ENCODE assay signal across 1 cellular context in genomic region chr19:45770192-45771101, GRCh38.
TF ChIP-seq lines count a peak whose summit lies in the region.

No MANE protein-coding gene starts in this region.

TF ChIP-seq in K562, 482 proteins besides CTCF, POLR2A, EP300 and RAD21 (continued from another document and continues in another):
- TF ChIP-seq MGA (IDR thresholded peaks at IDR 0.05) = peak; percentile 95
- no peak for TF ChIP-seq NELFE (IDR thresholded peaks at IDR 0.05; ENCODE audit: insufficient read depth, insufficient read length)
- TF ChIP-seq KAT8 (IDR thresholded peaks at IDR 0.05; ENCODE audit: low read depth) = no peak
- no peak for TF ChIP-seq NR0B1 (IDR thresholded peaks at IDR 0.05; ENCODE audit: partially characterized antibody)
- TF ChIP-seq ZNF311 (CRISPR knock-in tag; IDR thresholded peaks at IDR 0.05) = no peak
- TF ChIP-seq, protein P1, sequence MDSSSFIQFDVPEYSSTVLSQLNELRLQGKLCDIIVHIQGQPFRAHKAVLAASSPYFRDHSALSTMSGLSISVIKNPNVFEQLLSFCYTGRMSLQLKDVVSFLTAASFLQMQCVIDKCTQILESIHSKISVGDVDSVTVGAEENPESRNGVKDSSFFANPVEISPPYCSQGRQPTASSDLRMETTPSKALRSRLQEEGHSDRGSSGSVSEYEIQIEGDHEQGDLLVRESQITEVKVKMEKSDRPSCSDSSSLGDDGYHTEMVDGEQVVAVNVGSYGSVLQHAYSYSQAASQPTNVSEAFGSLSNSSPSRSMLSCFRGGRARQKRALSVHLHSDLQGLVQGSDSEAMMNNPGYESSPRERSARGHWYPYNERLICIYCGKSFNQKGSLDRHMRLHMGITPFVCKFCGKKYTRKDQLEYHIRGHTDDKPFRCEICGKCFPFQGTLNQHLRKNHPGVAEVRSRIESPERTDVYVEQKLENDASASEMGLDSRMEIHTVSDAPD (CRISPR knock-in tag; IDR thresholded peaks at IDR 0.05) = no peak; the same call in 1 of the 2 replicates
- no peak for TF ChIP-seq ZBTB5 (IDR thresholded peaks at IDR 0.05)
- TF ChIP-seq CREBBP (IDR thresholded peaks at IDR 0.05; ENCODE audit: low read depth, low read length) = no peak
- TF ChIP-seq SREBF1 (IDR thresholded peaks at IDR 0.05; ENCODE audit: borderline replicate concordance, low read depth, low read length) = no peak
- no peak for TF ChIP-seq TSC22D4 (tag; IDR thresholded peaks at IDR 0.05)
- peak; percentile 89; the same call in 1 of the 2 replicates for TF ChIP-seq KAT7 (CRISPR knock-in tag; IDR thresholded peaks at IDR 0.05; ENCODE audit: borderline replicate concordance)
- no peak for TF ChIP-seq POLR2H (tag; IDR thresholded peaks at IDR 0.05; ENCODE audit: low read depth)
- TF ChIP-seq, protein P2, sequence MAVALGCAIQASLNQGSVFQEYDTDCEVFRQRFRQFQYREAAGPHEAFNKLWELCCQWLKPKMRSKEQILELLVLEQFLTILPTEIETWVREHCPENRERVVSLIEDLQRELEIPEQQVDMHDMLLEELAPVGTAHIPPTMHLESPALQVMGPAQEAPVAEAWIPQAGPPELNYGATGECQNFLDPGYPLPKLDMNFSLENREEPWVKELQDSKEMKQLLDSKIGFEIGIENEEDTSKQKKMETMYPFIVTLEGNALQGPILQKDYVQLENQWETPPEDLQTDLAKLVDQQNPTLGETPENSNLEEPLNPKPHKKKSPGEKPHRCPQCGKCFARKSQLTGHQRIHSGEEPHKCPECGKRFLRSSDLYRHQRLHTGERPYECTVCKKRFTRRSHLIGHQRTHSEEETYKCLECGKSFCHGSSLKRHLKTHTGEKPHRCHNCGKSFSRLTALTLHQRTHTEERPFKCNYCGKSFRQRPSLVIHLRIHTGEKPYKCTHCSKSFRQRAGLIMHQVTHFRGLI (CRISPR knock-in tag; IDR thresholded peaks at IDR 0.05) = no peak
- TF ChIP-seq FUS (optimal IDR thresholded peaks at IDR 0.05; ENCODE audit: low read depth, low read length) = no peak
- no peak for TF ChIP-seq ZSCAN29 (IDR thresholded peaks at IDR 0.05)
- peak; percentile 62; the same call in 1 of the 2 replicates for TF ChIP-seq GATAD2A (IDR thresholded peaks at IDR 0.05)
- TF ChIP-seq, protein P3, sequence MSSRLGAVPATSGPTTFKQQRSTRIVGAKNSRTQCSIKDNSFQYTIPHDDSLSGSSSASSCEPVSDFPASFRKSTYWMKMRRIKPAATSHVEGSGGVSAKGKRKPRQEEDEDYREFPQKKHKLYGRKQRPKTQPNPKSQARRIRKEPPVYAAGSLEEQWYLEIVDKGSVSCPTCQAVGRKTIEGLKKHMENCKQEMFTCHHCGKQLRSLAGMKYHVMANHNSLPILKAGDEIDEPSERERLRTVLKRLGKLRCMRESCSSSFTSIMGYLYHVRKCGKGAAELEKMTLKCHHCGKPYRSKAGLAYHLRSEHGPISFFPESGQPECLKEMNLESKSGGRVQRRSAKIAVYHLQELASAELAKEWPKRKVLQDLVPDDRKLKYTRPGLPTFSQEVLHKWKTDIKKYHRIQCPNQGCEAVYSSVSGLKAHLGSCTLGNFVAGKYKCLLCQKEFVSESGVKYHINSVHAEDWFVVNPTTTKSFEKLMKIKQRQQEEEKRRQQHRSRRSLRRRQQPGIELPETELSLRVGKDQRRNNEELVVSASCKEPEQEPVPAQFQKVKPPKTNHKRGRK (tag; IDR thresholded peaks at IDR 0.05) = no peak
- no peak for TF ChIP-seq ZNF316 (IDR thresholded peaks at IDR 0.05)
- no peak for TF ChIP-seq ZNF184 (CRISPR knock-in tag; IDR thresholded peaks at IDR 0.05)
- no peak for TF ChIP-seq SRSF9 (IDR thresholded peaks at IDR 0.05; ENCODE audit: borderline replicate concordance, low read depth, low read length)
- TF ChIP-seq CHD1 (IDR thresholded peaks at IDR 0.05; ENCODE audit: low read length) = peak; percentile 76
- TF ChIP-seq XRCC3 (IDR thresholded peaks at IDR 0.05) = no peak
- no peak for TF ChIP-seq ZNF3 (CRISPR knock-in tag; IDR thresholded peaks at IDR 0.05)
- TF ChIP-seq, protein P4, sequence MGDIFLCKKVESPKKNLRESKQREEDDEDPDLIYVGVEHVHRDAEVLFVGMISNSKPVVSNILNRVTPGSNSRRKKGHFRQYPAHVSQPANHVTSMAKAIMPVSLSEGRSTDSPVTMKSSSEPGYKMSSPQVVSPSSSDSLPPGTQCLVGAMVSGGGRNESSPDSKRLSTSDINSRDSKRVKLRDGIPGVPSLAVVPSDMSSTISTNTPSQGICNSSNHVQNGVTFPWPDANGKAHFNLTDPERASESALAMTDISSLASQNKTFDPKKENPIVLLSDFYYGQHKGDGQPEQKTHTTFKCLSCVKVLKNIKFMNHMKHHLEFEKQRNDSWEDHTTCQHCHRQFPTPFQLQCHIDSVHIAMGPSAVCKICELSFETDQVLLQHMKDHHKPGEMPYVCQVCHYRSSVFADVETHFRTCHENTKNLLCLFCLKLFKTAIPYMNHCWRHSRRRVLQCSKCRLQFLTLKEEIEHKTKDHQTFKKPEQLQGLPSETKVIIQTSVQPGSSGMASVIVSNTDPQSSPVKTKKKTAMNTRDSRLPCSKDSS (IDR thresholded peaks at IDR 0.05; ENCODE audit: low read depth, partially characterized antibody) = no peak
- peak; percentile 44 for TF ChIP-seq SMAD1 (IDR thresholded peaks at IDR 0.05; ENCODE audit: low read depth, low read length, partially characterized antibody)
- no peak for TF ChIP-seq MAFF (IDR thresholded peaks at IDR 0.05; ENCODE audit: low read length)
- TF ChIP-seq NCOA2 (IDR thresholded peaks at IDR 0.05; ENCODE audit: partially characterized antibody in 2 of 2) = no peak
- no peak for TF ChIP-seq DIDO1 (tag; IDR thresholded peaks at IDR 0.05; ENCODE audit: low read depth)
- TF ChIP-seq, protein P5, sequence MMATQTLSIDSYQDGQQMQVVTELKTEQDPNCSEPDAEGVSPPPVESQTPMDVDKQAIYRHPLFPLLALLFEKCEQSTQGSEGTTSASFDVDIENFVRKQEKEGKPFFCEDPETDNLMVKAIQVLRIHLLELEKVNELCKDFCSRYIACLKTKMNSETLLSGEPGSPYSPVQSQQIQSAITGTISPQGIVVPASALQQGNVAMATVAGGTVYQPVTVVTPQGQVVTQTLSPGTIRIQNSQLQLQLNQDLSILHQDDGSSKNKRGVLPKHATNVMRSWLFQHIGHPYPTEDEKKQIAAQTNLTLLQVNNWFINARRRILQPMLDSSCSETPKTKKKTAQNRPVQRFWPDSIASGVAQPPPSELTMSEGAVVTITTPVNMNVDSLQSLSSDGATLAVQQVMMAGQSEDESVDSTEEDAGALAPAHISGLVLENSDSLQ (IDR thresholded peaks at IDR 0.05) = peak; percentile 96
- no peak for TF ChIP-seq ZFP1 (CRISPR knock-in tag; IDR thresholded peaks at IDR 0.05)
- no peak for TF ChIP-seq PHB2 (IDR thresholded peaks at IDR 0.05; ENCODE audit: low read depth)
- TF ChIP-seq, protein P6, sequence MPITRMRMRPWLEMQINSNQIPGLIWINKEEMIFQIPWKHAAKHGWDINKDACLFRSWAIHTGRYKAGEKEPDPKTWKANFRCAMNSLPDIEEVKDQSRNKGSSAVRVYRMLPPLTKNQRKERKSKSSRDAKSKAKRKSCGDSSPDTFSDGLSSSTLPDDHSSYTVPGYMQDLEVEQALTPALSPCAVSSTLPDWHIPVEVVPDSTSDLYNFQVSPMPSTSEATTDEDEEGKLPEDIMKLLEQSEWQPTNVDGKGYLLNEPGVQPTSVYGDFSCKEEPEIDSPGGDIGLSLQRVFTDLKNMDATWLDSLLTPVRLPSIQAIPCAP (CRISPR knock-in tag; IDR thresholded peaks at IDR 0.05; ENCODE audit: borderline replicate concordance) = no peak
- peak; percentile 1; the same call in 1 of the 2 replicates for TF ChIP-seq ZNF766 (CRISPR knock-in tag; conservative IDR thresholded peaks at IDR 0.05)
- no peak for TF ChIP-seq ZNF274 (IDR thresholded peaks at IDR 0.05; ENCODE audit: borderline replicate concordance, low read depth, low read length)
- TF ChIP-seq NBN (IDR thresholded peaks at IDR 0.05; ENCODE audit: low read depth) = 0 out of 2 replicates have a peak, but pooled peaks have one; percentile 38
- TF ChIP-seq SIRT6 (IDR thresholded peaks at IDR 0.05; ENCODE audit: low read depth, low read length) = no peak
- TF ChIP-seq SMARCA5 (IDR thresholded peaks at IDR 0.05) = no peak
- no peak for TF ChIP-seq TFAM (CRISPR knock-in tag; conservative IDR thresholded peaks at IDR 0.05)
